Comparison of ENCODE assay signal across 14 cellular contexts in genomic region chr3:36988336-36988735, GRCh38. TPM values are rescaled to one million over a fixed set of nuclear protein-coding genes. Genes with fewer than 3 reads are reported as not detected.
DNase-seq lines count a peak whose midpoint lies in the region; ATAC-seq and TF ChIP-seq lines count a peak whose summit lies in the region.
"Had no signal": no experiment of that assay in that cellular context is flagged by ENCODE, and none has a peak within 500 bp of the region (broad histone marks: within the 10 kb centered on the region; RNA-seq: fewer than 3 reads in every experiment).

No MANE protein-coding gene starts in this region.

- in situ Hi-C loops in GM13976 (cut with MboI; ENCODE audit: low sequenced_read_pairs, unreplicated experiment), result no loop called here

- H3K27me3 ChIP-seq in left ventricle myocardium inferior (ENCODE audit: low read depth), result no peaks in the 10 kb centered on the region
- H3K27me3 ChIP-seq: colonic mucosa, tibial nerve had no signal

- H3K27me3 Mint-ChIP-seq in activated B cell treated with CpG ODN at 0.5 μM for 24 hours, result no peaks in the 10 kb centered on the region
- no peaks in the 10 kb centered on the region for H3K27me3 Mint-ChIP-seq in glutamatergic neuron (ENCODE audit: unreplicated experiment)
- H3K27me3 Mint-ChIP-seq in type B pancreatic cell, result no peaks in the 10 kb centered on the region

- ATAC-seq in left cardiac atrium (no peak), activated B cell treated with CpG ODN at 0.5 μM for 24 hours (ENCODE audit: low read depth) (no peak), GM21619 (IDR thresholded peaks at IDR 0.05; ENCODE audit: unreplicated experiment) (no peak)
- ATAC-seq: left lobe of liver had no signal

- peak overlapping the region; percentile 65 for H3K27ac Mint-ChIP-seq in activated B cell treated with CpG ODN at 0.5 μM for 24 hours
- no peak overlapping the region for H3K27ac Mint-ChIP-seq in glutamatergic neuron (ENCODE audit: unreplicated experiment)
- H3K27ac Mint-ChIP-seq in type B pancreatic cell, result peak overlapping the region; percentile 1

- H3K36me3 ChIP-seq in left ventricle myocardium inferior, result peaks cover 44% of the 10 kb centered on the region

- peaks cover 64% of the 10 kb centered on the region for H3K36me3 Mint-ChIP-seq in activated B cell treated with CpG ODN at 0.5 μM for 24 hours (ENCODE audit: low read depth)
- H3K36me3 Mint-ChIP-seq in glutamatergic neuron (ENCODE audit: unreplicated experiment), result peaks cover 4% of the 10 kb centered on the region
- H3K36me3 Mint-ChIP-seq in type B pancreatic cell, result peaks cover 38% of the 10 kb centered on the region

- CTCF ChIA-PET in activated B cell treated with CpG ODN at 0.5 μM for 24 hours (lab: Charles Lee), result interaction anchor here (0.9 to 1.7 kb wide), 4 partner anchors 28 to 120 kb away, joined by 3 to 12 read pairs (median 8); no protein-coding TSS in a partner anchor

- H3K4me1 Mint-ChIP-seq in activated B cell treated with CpG ODN at 0.5 μM for 24 hours (peaks cover 37% of the 10 kb centered on the region), glutamatergic neuron (ENCODE audit: low read depth, unreplicated experiment) (peaks cover 27% of the 10 kb centered on the region), type B pancreatic cell (ENCODE audit: unreplicated experiment) (peaks cover 18% of the 10 kb centered on the region)

- peak overlapping the region; percentile 76 for H3K4me3 Mint-ChIP-seq in activated B cell treated with CpG ODN at 0.5 μM for 24 hours
- H3K4me3 Mint-ChIP-seq in glutamatergic neuron (ENCODE audit: unreplicated experiment), result peak overlapping the region; percentile 47
- peak overlapping the region; percentile 27 for H3K4me3 Mint-ChIP-seq in type B pancreatic cell
- H3K4me3 Mint-ChIP-seq: H9 had no signal

- H3K9me3 Mint-ChIP-seq in activated B cell treated with CpG ODN at 0.5 μM for 24 hours (no peaks in the 10 kb centered on the region), glutamatergic neuron (ENCODE audit: unreplicated experiment) (peaks cover 2% of the 10 kb centered on the region), type B pancreatic cell (no peaks in the 10 kb centered on the region)
- H3K9me3 Mint-ChIP-seq: H9 had no signal

- H3K9me3 ChIP-seq in left ventricle myocardium inferior (replicated peaks), result no peaks in the 10 kb centered on the region
- H3K9me3 ChIP-seq: colonic mucosa, tibial nerve had no signal

- POLR2A ChIA-PET in activated B cell treated with CpG ODN at 0.5 μM for 24 hours (lab: Charles Lee), result interaction anchor here (0.7 to 1.9 kb wide), 9 partner anchors 10 to 96 kb away, joined by 3 to 24 read pairs (median 4); partner anchors contain the start of gene TRANK1

- H3K4me3 ChIP-seq in left ventricle myocardium inferior, result peak overlapping the region; percentile 79
- H3K4me3 ChIP-seq: colonic mucosa had no signal

- intact Hi-C loops in left ventricle myocardium inferior (cut with micrococcal nuclease), result no loop called here
- intact Hi-C loops in left cardiac atrium (cut with DNase I), result no loop called here
- intact Hi-C loops in activated B cell treated with CpG ODN at 0.5 μM for 24 hours (cut with micrococcal nuclease), result loop anchor here (1.0 kb wide), 1 partner anchor 18 kb away; no protein-coding TSS in a partner anchor

- H3K4me1 ChIP-seq in left ventricle myocardium inferior, result peaks cover 52% of the 10 kb centered on the region
- H3K4me1 ChIP-seq: colonic mucosa had no signal

- TF ChIP-seq CTCF in left ventricle myocardium inferior (IDR thresholded peaks at IDR 0.05; ENCODE audit: borderline replicate concordance), result no peak
- TF ChIP-seq CTCF in activated B cell treated with CpG ODN at 0.5 μM for 24 hours (IDR thresholded peaks at IDR 0.05), result no peak
- no peak for TF ChIP-seq CTCF in glutamatergic neuron (IDR thresholded peaks at IDR 0.05; ENCODE audit: partially characterized antibody, unreplicated experiment)
- TF ChIP-seq CTCF in type B pancreatic cell (conservative IDR thresholded peaks at IDR 0.05), result no peak
- no peak for TF ChIP-seq CTCF in GM13976 (IDR thresholded peaks at IDR 0.05; ENCODE audit: borderline replicate concordance, control extremely low read depth, extremely low read depth, insufficient read depth, missing control alignments)

- H3K27ac ChIP-seq in left ventricle myocardium inferior (replicated peaks), result peak overlapping the region; percentile 13
- H3K27ac ChIP-seq: colonic mucosa, tibial nerve had no signal

- DNase-seq in left ventricle myocardium inferior, result no peak
- DNase-seq in left cardiac atrium, result no peak
- DNase-seq in activated B cell treated with CpG ODN at 0.5 μM for 24 hours, result no peak
- DNase-seq in glutamatergic neuron, result no peak
- DNase-seq in type B pancreatic cell (ENCODE audit: extremely low spot score, unreplicated experiment), result no peak
- DNase-seq in GM13976 (ENCODE audit: low spot score), result no peak
- DNase-seq in NCI-H524 treated with DMSO at 0.1 percent for 48 hours (lab: John Stamatoyannopoulos, UW), result no peak
- DNase-seq: activated effector memory CD4-positive, alpha-beta T cell treated with Interleukin-2 at 50 U/mL for 16 hours; colonic mucosa; H9; NCI-H187 treated with DMSO at 0.1 percent for 48 hours had no signal

RNA-seq across cellular contexts. Expression of gene EPM2AIP1, which starts 4.6 kb away (rescaled TPM):
- 25.4 TPM for total RNA-seq in left ventricle myocardium inferior
- total RNA-seq in left cardiac atrium, result 10 to 100 TPM; 15.3 to 17.1 TPM
- total RNA-seq in activated B cell treated with CpG ODN at 0.5 μM for 24 hours, result 30.1 and 30.7 TPM in 2 replicates
- total RNA-seq in glutamatergic neuron (ENCODE audit: unreplicated experiment), result 17.2 TPM
- total RNA-seq in type B pancreatic cell (ENCODE audit: low replicate concordance), result 27.5 and 29.2 TPM in 2 replicates

RNA-seq across cellular contexts. Expression of gene MLH1, which starts 5.0 kb away (rescaled TPM):
- total RNA-seq in left ventricle myocardium inferior (55.6 TPM), left cardiac atrium (10 to 100 TPM; 31.6 to 31.9 TPM), activated B cell treated with CpG ODN at 0.5 μM for 24 hours (45.8 and 46.2 TPM in 2 replicates), glutamatergic neuron (ENCODE audit: unreplicated experiment) (30.4 TPM), type B pancreatic cell (ENCODE audit: low replicate concordance) (29.5 and 41.0 TPM in 2 replicates)

RNA-seq across cellular contexts. Expression of gene TRANK1, which starts 43.5 kb away (rescaled TPM):
- total RNA-seq in left ventricle myocardium inferior (6.6 TPM), left cardiac atrium (10 to 100 TPM in 1 of 2 donors, 1 to 10 TPM in 1; 7.6 to 12.1 TPM), activated B cell treated with CpG ODN at 0.5 μM for 24 hours (109 and 135 TPM in 2 replicates), glutamatergic neuron (ENCODE audit: unreplicated experiment) (0.51 TPM), type B pancreatic cell (ENCODE audit: low replicate concordance) (8.6 and 18.0 TPM in 2 replicates)
